Comparison of ENCODE assay signal across 34 cellular contexts in genomic region chr12:69022674-69023073, GRCh38.
"Had no signal": no experiment of that assay in that cellular context is flagged by ENCODE, and none has a peak within 500 bp of the region (broad histone marks: within the 10 kb centered on the region; RNA-seq: fewer than 3 reads in every experiment).

No MANE protein-coding gene starts in this region.

- H3K4me1 ChIP-seq: adrenal gland, ascending aorta, gastroesophageal sphincter, pancreas, prostate gland, sigmoid colon, uterus had no signal

- H3K27ac ChIP-seq: adrenal gland, ascending aorta, coronary artery, dorsolateral prefrontal cortex, gastroesophageal sphincter, pancreas, prostate gland, sigmoid colon, thoracic aorta, uterus had no signal

- H3K27ac Mint-ChIP-seq: activated B cell treated with CpG ODN at 0.5 μM for 24 hours; activated CD8-positive, alpha-beta memory T cell treated with anti-CD3 and anti-CD28 coated beads, Interleukin-2, amount 10 ng/mL, durations not matched to agents 7 days and 5 days; activated CD8-positive, alpha-beta T cell treated with anti-CD3 and anti-CD28 coated beads for 36 hours; brain; mesothelial cell of epicardium; naive thymus-derived CD4-positive, alpha-beta T cell; stimulated activated naive B cell treated with anti-CD40 and anti-IgM and Interleukin-4, amounts not matched to agents 10 μg/mL and 1 μg/mL and 100 μg/mL, for 72 hours; T-helper 1 cell treated with Interleukin-12 subunit alpha and Interleukin-12 subunit beta and Interleukin-4 antibody, amounts not matched to agents 30 μg/mL and 1 μg/mL, for 36 hours; type B pancreatic cell had no signal

- H3K36me3 Mint-ChIP-seq: activated CD8-positive, alpha-beta memory T cell treated with anti-CD3 and anti-CD28 coated beads, Interleukin-2, amount 10 ng/mL, durations not matched to agents 7 days and 5 days; brain; mesothelial cell of epicardium; stimulated activated naive B cell treated with anti-CD40 and anti-IgM and Interleukin-4, amounts not matched to agents 10 μg/mL and 1 μg/mL and 100 μg/mL, for 72 hours; type B pancreatic cell had no signal

- H3K27me3 ChIP-seq: adrenal gland, ascending aorta, dorsolateral prefrontal cortex, gastroesophageal sphincter, pancreas, sigmoid colon, uterus had no signal

- H3K9me3 ChIP-seq: adrenal gland, ascending aorta, pancreas, prostate gland, thoracic aorta, uterus had no signal

- FAIRE-seq: kidney, pancreas had no signal

- H3K4me3 ChIP-seq: adrenal gland, ascending aorta, coronary artery, dorsolateral prefrontal cortex, gastroesophageal sphincter, pancreas, prostate gland, sigmoid colon, smooth muscle cell, thoracic aorta, uterus had no signal

- H3K4me3 Mint-ChIP-seq: activated B cell treated with CpG ODN at 0.5 μM for 24 hours; activated CD8-positive, alpha-beta memory T cell treated with anti-CD3 and anti-CD28 coated beads, Interleukin-2, amount 10 ng/mL, durations not matched to agents 7 days and 5 days; activated CD8-positive, alpha-beta T cell treated with anti-CD3 and anti-CD28 coated beads for 36 hours; brain; mesothelial cell of epicardium; naive thymus-derived CD4-positive, alpha-beta T cell; neural crest cell; stimulated activated naive B cell treated with anti-CD40 and anti-IgM and Interleukin-4, amounts not matched to agents 10 μg/mL and 1 μg/mL and 100 μg/mL, for 72 hours; T-helper 1 cell treated with Interleukin-12 subunit alpha and Interleukin-12 subunit beta and Interleukin-4 antibody, amounts not matched to agents 30 μg/mL and 1 μg/mL, for 36 hours; type B pancreatic cell had no signal

- H3K9me3 Mint-ChIP-seq: activated CD8-positive, alpha-beta T cell treated with anti-CD3 and anti-CD28 coated beads for 36 hours; T-helper 1 cell treated with Interleukin-12 subunit alpha and Interleukin-12 subunit beta and Interleukin-4 antibody, amounts not matched to agents 30 μg/mL and 1 μg/mL, for 36 hours had no signal

- H3K36me3 ChIP-seq: adrenal gland, ascending aorta, gastroesophageal sphincter, pancreas, prostate gland, sigmoid colon, thoracic aorta, uterus had no signal

- ATAC-seq: activated CD8-positive, alpha-beta memory T cell treated with anti-CD3 and anti-CD28 coated beads, Interleukin-2, amount 10 ng/mL, durations not matched to agents 7 days and 5 days; activated CD8-positive, alpha-beta T cell treated with anti-CD3 and anti-CD28 coated beads for 36 hours; gastroesophageal sphincter; naive thymus-derived CD4-positive, alpha-beta T cell; pancreas; stimulated activated naive B cell treated with anti-CD40 and anti-IgM and Interleukin-4, amounts not matched to agents 10 μg/mL and 1 μg/mL and 100 μg/mL, for 72 hours had no signal

- DNase-seq: activated B cell treated with CpG ODN at 0.5 μM for 24 hours; activated CD4-positive, alpha-beta T cell treated with anti-CD3 and anti-CD28 coated beads, Interleukin-2, amount 50 U/mL, for 1 hour; activated CD8-positive, alpha-beta memory T cell treated with anti-CD3 and anti-CD28 coated beads, Interleukin-2, amount 10 ng/mL, durations not matched to agents 7 days and 5 days; activated CD8-positive, alpha-beta T cell treated with anti-CD3 and anti-CD28 coated beads for 36 hours; activated naive CD4-positive, alpha-beta T cell; activated T-cell treated with anti-CD3 and anti-CD28 coated beads, Interleukin-2, amount 50 U/mL, for 48 hours; adrenal gland; dorsolateral prefrontal cortex; effector memory CD4-positive, alpha-beta T cell; head of caudate nucleus; hippocampal formation; kidney; naive thymus-derived CD4-positive, alpha-beta T cell; nucleus accumbens; pancreas; sigmoid colon; stimulated activated CD4-positive, alpha-beta T cell treated with anti-CD3 and anti-CD28 coated beads, Interleukin-1b, Interleukin-23, amount 100 ng/mL, for 48 hours; stimulated activated CD4-positive, alpha-beta T cell treated with anti-CD3 and anti-CD28 coated beads, Interleukin-4, amount 100 ng/mL, for 4 hours; stimulated activated CD8-positive, alpha-beta memory T cell treated with anti-CD3 and anti-CD28 coated beads, Interleukin-4, amount 100 ng/mL, for 48 hours; stimulated activated naive B cell treated with anti-CD40 and anti-IgM and Interleukin-4, amounts not matched to agents 10 μg/mL and 1 μg/mL and 100 μg/mL, for 72 hours; SW 1271; T1000; uterus had no signal

- H3K4me2 ChIP-seq: smooth muscle cell had no signal

- H3K27me3 Mint-ChIP-seq: type B pancreatic cell had no signal

- H3K4me1 Mint-ChIP-seq: activated B cell treated with CpG ODN at 0.5 μM for 24 hours; activated CD8-positive, alpha-beta memory T cell treated with anti-CD3 and anti-CD28 coated beads, Interleukin-2, amount 10 ng/mL, durations not matched to agents 7 days and 5 days; brain; naive thymus-derived CD4-positive, alpha-beta T cell had no signal
